ENCODE assay signal across 22 cellular contexts in the genomic region with DNA sequence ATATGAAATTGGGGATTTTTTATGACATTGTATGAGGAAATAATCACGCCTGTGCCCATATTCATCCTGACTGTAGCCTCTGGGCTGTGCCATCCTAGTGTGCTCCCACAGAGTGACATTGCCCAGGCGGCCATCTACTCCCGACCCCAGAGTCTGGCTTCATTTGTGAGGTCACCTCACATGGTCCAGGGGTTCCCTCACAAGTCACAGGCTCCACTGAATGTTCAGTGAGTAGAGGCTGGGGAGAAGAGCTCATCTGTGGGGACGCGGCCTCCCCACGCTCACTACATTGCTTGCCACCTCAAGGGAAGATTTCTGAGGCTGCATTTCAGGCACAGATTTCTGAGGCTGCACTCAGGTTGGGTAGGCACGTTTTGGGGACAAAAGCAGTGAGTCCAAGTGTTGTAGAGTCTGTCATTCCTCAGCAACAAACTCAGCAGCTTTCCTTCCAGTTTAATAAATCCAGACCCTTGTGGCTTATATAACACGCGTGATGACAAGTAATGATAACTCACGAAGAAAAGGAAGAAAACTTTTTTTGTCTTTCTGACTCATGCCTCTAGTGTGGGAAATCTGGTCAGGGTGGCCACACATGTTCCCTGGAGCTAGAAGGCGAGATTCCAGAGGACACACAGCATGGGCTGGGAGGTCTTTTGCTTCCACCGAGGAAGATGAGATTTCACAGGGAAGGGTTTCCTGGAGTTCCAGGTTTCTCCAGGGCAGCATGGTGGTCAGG. TPM values are rescaled to one million over a fixed set of nuclear protein-coding genes. Genes with fewer than 3 reads are reported as not detected.
A peak's percentile ranks its signal among the peaks of the same experiment; 100 is the strongest.
DNase-seq lines count a peak whose midpoint lies in the region; ATAC-seq, FAIRE-seq and TF ChIP-seq lines count a peak whose summit lies in the region.
"Had no signal": no experiment of that assay in that cellular context is flagged by ENCODE, and none has a peak within 500 bp of the region (broad histone marks: within the 10 kb centered on the region; RNA-seq: fewer than 3 reads in every experiment).

No MANE protein-coding gene starts in this region.

- peak; percentile 55 to 56 for ATAC-seq in left cardiac atrium

- H3K4me3 ChIP-seq in bronchial epithelial cell (ENCODE audit: low read depth, low read length), result no peak overlapping the region
- no peak overlapping the region for H3K4me3 ChIP-seq in transverse colon
- H3K4me3 ChIP-seq: testis had no signal

- in situ Hi-C loops in transverse colon (cut with MboI; ENCODE audit: low pct_ligation_motif_present in 1 of 4, low pct_unique_long_range_greater_than_20kb in 1 of 4, low sequenced_read_pairs in 3 of 4), result no loop called here
- in situ Hi-C loops in G401 (cut with HindIII; ENCODE audit: low sequenced_read_pairs), result no loop called here

- peaks cover 0 to 19% (median 0%) of the 10 kb centered on the region in 4 donors for H3K4me1 ChIP-seq in transverse colon
- H3K4me1 ChIP-seq: testis had no signal

- H3K27ac Mint-ChIP-seq in T-helper 2 cell treated with Interferon-gamma antibody and Interleukin-4, amounts not matched to agents 5 μg/mL and 100 μg/mL, for 36 hours, result no peak overlapping the region

- H3K9me3 Mint-ChIP-seq in T-helper 2 cell treated with Interferon-gamma antibody and Interleukin-4, amounts not matched to agents 5 μg/mL and 100 μg/mL, for 36 hours, result no peaks in the 10 kb centered on the region

- no peak for FAIRE-seq in bronchial epithelial cell (lab: Jason Lieb, UNC)
- FAIRE-seq: H54 had no signal

- H3K27me3 ChIP-seq in bronchial epithelial cell (ENCODE audit: control insufficient read depth, insufficient read depth, low read length) (no peaks in the 10 kb centered on the region), transverse colon (no peaks in the 10 kb centered on the region)
- H3K27me3 ChIP-seq: brain microvascular endothelial cell, neutrophil, testis had no signal

- TF ChIP-seq CTCF in bronchial epithelial cell (IDR thresholded peaks at IDR 0.05; ENCODE audit: insufficient read depth, low read length, severe bottlenecking) (no peak), transverse colon (IDR thresholded peaks at IDR 0.05) (no peak)

- H3K4me1 Mint-ChIP-seq in T-helper 2 cell treated with Interferon-gamma antibody and Interleukin-4, amounts not matched to agents 5 μg/mL and 100 μg/mL, for 36 hours (ENCODE audit: low read depth), result no peaks in the 10 kb centered on the region

- no peaks in the 10 kb centered on the region for H3K36me3 Mint-ChIP-seq in T-helper 2 cell treated with Interferon-gamma antibody and Interleukin-4, amounts not matched to agents 5 μg/mL and 100 μg/mL, for 36 hours (ENCODE audit: low read depth)

- TF ChIP-seq EP300 in transverse colon (IDR thresholded peaks at IDR 0.05; ENCODE audit: low read depth), result no peak

- H3K9me3 ChIP-seq in transverse colon, result no peaks in the 10 kb centered on the region
- H3K9me3 ChIP-seq: neutrophil, testis had no signal

- no peak overlapping the region for H3K4me3 Mint-ChIP-seq in T-helper 2 cell treated with Interferon-gamma antibody and Interleukin-4, amounts not matched to agents 5 μg/mL and 100 μg/mL, for 36 hours

- TF ChIP-seq POLR2A in transverse colon (IDR thresholded peaks at IDR 0.05), result no peak

- peak overlapping the region; percentile 11 to 69 (median 40) for H3K27ac ChIP-seq in transverse colon
- H3K27ac ChIP-seq: brain microvascular endothelial cell, C4-2B, testis had no signal

- intact Hi-C loops in left cardiac atrium (cut with DNase I) (no loop called here), transverse colon (cut with DNase I; ENCODE audit: low total_unique reads) (no loop called here)

- H3K27me3 Mint-ChIP-seq in T-helper 2 cell treated with Interferon-gamma antibody and Interleukin-4, amounts not matched to agents 5 μg/mL and 100 μg/mL, for 36 hours (ENCODE audit: low read depth), result no peaks in the 10 kb centered on the region

- no peaks in the 10 kb centered on the region for H3K36me3 ChIP-seq in bronchial epithelial cell (ENCODE audit: control insufficient read depth, insufficient read depth, low read length)
- H3K36me3 ChIP-seq in transverse colon, result no peaks in the 10 kb centered on the region
- H3K36me3 ChIP-seq: brain microvascular endothelial cell, neutrophil had no signal

- 71 to 87% methylated on average over 4 to 12 of the region's 12 CpGs for WGBS in transverse colon (ENCODE audit: low coverage in 1 of 2), 2 donors

- DNase-seq in ELR (ENCODE audit: low read depth), result peak; percentile 88
- peak; percentile 13 for DNase-seq in bronchial epithelial cell (ENCODE audit: low read depth)
- no peak for DNase-seq in left cardiac atrium
- no peak for DNase-seq in transverse colon
- no peak for DNase-seq in G401 (ENCODE audit: low spot score)
- no peak for DNase-seq in T-helper 2 cell treated with Interferon-gamma antibody and Interleukin-4, amounts not matched to agents 5 μg/mL and 100 μg/mL, for 36 hours (ENCODE audit: low spot score)
- DNase-seq in stimulated activated CD4-positive, alpha-beta T cell treated with anti-CD3 and anti-CD28 coated beads, Interleukin-4, amount 100 ng/mL, for 4 hours, result no peak
- DNase-seq: activated CD4-positive, alpha-beta T cell treated with anti-CD3 and anti-CD28 coated beads, Interleukin-2, amount 50 U/mL, for 4 hours; activated naive CD4-positive, alpha-beta T cell treated with anti-CD3 and anti-CD28 coated beads, Interleukin-2, amount 50 U/mL, for 16 hours; activated T-cell treated with anti-CD3 and anti-CD28 coated beads, Interleukin-2, amount 50 U/mL, for 1 hour; brain microvascular endothelial cell; effector CD4-positive, alpha-beta T cell; left colon; NCI-H1436 treated with DMSO at 0.1 percent for 48 hours; NCI-H2227 treated with DMSO at 0.1 percent for 48 hours; NK-92 treated with Interleukin-12 subunit alpha and Interleukin-12 subunit beta, amount 100 ng/mL, for 24 hours; retina; stimulated activated CD4-positive, alpha-beta T cell treated with anti-CD3 and anti-CD28 coated beads, Interleukin-2, amount 100 ng/mL, for 48 hours; testis had no signal

RNA-seq across cellular contexts. Expression of gene SLC24A3, which starts 41.8 kb away (rescaled TPM):
- under 0.01 and 0.26 TPM in 2 replicates for total RNA-seq in bronchial epithelial cell
- total RNA-seq in left cardiac atrium, result 1 to 10 TPM; 2.1 to 4.1 TPM
- total RNA-seq in transverse colon, result 1 to 10 TPM; 4.4 to 6.7 (median 4.6) TPM
- total RNA-seq in G401 (2014; rRNA removed; shearing (Covaris generic)), result not detected in 2 replicates

Comparison
In these comparisons a context has a peak if more than half of its experiments do, and no peak if none do; other contexts are left out.
1. DNase-seq: peak in ELR (single experiment) and bronchial epithelial cell (single experiment); none in left cardiac atrium (single experiment), transverse colon (single experiment), G401 (single experiment), T-helper 2 cell treated with Interferon-gamma antibody and Interleukin-4, amounts not matched to agents 5 μg/mL and 100 μg/mL, for 36 hours (single experiment) and stimulated activated CD4-positive, alpha-beta T cell treated with anti-CD3 and anti-CD28 coated beads, Interleukin-4, amount 100 ng/mL, for 4 hours (0 of 2).